ENCODE assay signal across 18 cellular contexts in the genomic region with DNA sequence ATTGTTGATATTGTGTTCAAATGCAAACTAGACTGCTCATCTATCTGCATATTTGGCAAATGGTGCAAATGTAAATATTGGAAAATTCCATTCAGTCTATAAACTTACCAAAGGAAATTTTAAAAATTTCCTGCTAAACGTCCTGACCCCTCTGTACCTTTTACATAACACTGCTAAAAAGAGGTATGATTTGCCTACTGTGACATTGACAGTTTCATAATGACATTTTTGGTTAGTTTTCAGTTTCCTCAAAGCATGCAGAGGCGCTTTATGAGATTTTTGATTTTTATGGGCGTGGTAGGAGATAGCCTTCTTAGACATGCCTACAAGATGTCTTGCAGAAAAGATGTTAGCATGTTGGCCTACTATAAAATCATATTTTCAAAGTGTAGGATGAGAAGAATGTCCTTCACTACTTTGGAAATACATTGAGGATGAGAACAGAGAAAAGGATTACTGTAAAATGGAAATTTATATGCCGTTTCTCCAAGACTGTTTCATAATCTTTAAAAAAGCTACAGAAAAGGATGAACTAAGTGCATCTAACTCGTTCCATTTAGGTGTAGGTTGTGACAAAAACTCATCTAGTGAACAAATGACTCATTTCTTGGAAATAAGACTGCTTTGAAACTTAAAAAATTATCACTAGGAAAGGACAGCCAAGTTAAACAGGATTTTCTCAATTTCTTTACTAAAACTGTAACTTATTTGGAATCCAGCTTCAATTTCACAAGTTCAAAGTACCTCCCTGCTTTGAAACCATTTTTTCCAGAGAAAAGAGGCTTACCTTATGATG. TPM values are rescaled to one million over a fixed set of nuclear protein-coding genes. Genes with fewer than 3 reads are reported as not detected.
A peak's percentile ranks its signal among the peaks of the same experiment; 100 is the strongest.
DNase-seq lines count a peak whose midpoint lies in the region; ATAC-seq and TF ChIP-seq lines count a peak whose summit lies in the region.
"Had no signal": no experiment of that assay in that cellular context is flagged by ENCODE, and none has a peak within 500 bp of the region (broad histone marks: within the 10 kb centered on the region; RNA-seq: fewer than 3 reads in every experiment).

No MANE protein-coding gene starts in this region.

- ATAC-seq in GM19324 (IDR thresholded peaks at IDR 0.05; ENCODE audit: low FRiP score, unreplicated experiment) (peak; percentile 75), HG02798 (IDR thresholded peaks at IDR 0.05; ENCODE audit: poor library complexity, unreplicated experiment) (peak; percentile 64)
- ATAC-seq: left colon, Panc1 had no signal

- CTCF ChIA-PET in activated CD4-positive, alpha-beta memory T cell treated with anti-CD3 and anti-CD28 coated beads for 36 hours (lab: Charles Lee) = no interaction called here

- POLR2A ChIA-PET in activated CD4-positive, alpha-beta memory T cell treated with anti-CD3 and anti-CD28 coated beads for 36 hours (lab: Charles Lee) = no interaction called here

- peaks cover 19% of the 10 kb centered on the region for H3K4me1 Mint-ChIP-seq in activated CD4-positive, alpha-beta memory T cell treated with anti-CD3 and anti-CD28 coated beads for 36 hours (ENCODE audit: low read depth)

- no peaks in the 10 kb centered on the region for H3K36me3 Mint-ChIP-seq in activated CD4-positive, alpha-beta memory T cell treated with anti-CD3 and anti-CD28 coated beads for 36 hours

- no peak for TF ChIP-seq CTCF in GM12865 (IDR thresholded peaks at IDR 0.05; ENCODE audit: insufficient read depth, low read depth, low read length, missing control alignments)

- H3K9me3 Mint-ChIP-seq in activated CD4-positive, alpha-beta memory T cell treated with anti-CD3 and anti-CD28 coated beads for 36 hours = no peaks in the 10 kb centered on the region
- H3K9me3 Mint-ChIP-seq: neural crest cell had no signal

- intact Hi-C loops in activated CD4-positive, alpha-beta memory T cell treated with anti-CD3 and anti-CD28 coated beads for 36 hours (cut with micrococcal nuclease) = no loop called here

- H3K4me3 ChIP-seq in GM12865 (ENCODE audit: low read depth, low read length) = no peak overlapping the region
- H3K4me3 ChIP-seq: vagina had no signal

- no peak overlapping the region for H3K4me3 Mint-ChIP-seq in activated CD4-positive, alpha-beta memory T cell treated with anti-CD3 and anti-CD28 coated beads for 36 hours
- H3K4me3 Mint-ChIP-seq: neural crest cell had no signal

- peaks cover 18% of the 10 kb centered on the region for H3K27me3 Mint-ChIP-seq in activated CD4-positive, alpha-beta memory T cell treated with anti-CD3 and anti-CD28 coated beads for 36 hours

- H3K27ac Mint-ChIP-seq in activated CD4-positive, alpha-beta memory T cell treated with anti-CD3 and anti-CD28 coated beads for 36 hours = peak overlapping the region; percentile 71
- H3K27ac Mint-ChIP-seq: IgD-negative memory B cell had no signal

- DNase-seq in GM12865 (ENCODE audit: low read depth) = peak; percentile 83
- no peak for DNase-seq in activated CD4-positive, alpha-beta memory T cell treated with anti-CD3 and anti-CD28 coated beads for 36 hours
- DNase-seq in NCI-H2029 treated with DMSO at 0.1 percent for 48 hours (lab: John Stamatoyannopoulos, UW) = no peak
- no peak for DNase-seq in NCI-H1048 (lab: John Stamatoyannopoulos, UW)
- no peak for DNase-seq in glomerular visceral epithelial cell (ENCODE audit: extremely low spot score)
- no peak for DNase-seq in HK-2 (ENCODE audit: unreplicated experiment)
- DNase-seq: activated CD8-positive, alpha-beta memory T cell treated with anti-CD3 and anti-CD28 coated beads, Interleukin-2, amount 50 U/mL, for 48 hours; aorta; DMS79 treated with DMSO at 0.1 percent for 48 hours; left colon; NCI-H2081 treated with DMSO at 0.1 percent for 48 hours; small intestine had no signal

RNA-seq across cellular contexts. Expression of a gene that starts 14.5 kb away (rescaled TPM):
- total RNA-seq in activated CD4-positive, alpha-beta memory T cell treated with anti-CD3 and anti-CD28 coated beads for 36 hours = not detected

RNA-seq across cellular contexts. Expression of a gene that starts 28.7 kb away (rescaled TPM):
- total RNA-seq in activated CD4-positive, alpha-beta memory T cell treated with anti-CD3 and anti-CD28 coated beads for 36 hours = not detected

RNA-seq across cellular contexts. Expression of a gene that starts 43.5 kb away (rescaled TPM):
- not detected for total RNA-seq in activated CD4-positive, alpha-beta memory T cell treated with anti-CD3 and anti-CD28 coated beads for 36 hours
- total RNA-seq: left colon had no signal
